ENCODE assay signal across 28 cellular contexts in the genomic region with DNA sequence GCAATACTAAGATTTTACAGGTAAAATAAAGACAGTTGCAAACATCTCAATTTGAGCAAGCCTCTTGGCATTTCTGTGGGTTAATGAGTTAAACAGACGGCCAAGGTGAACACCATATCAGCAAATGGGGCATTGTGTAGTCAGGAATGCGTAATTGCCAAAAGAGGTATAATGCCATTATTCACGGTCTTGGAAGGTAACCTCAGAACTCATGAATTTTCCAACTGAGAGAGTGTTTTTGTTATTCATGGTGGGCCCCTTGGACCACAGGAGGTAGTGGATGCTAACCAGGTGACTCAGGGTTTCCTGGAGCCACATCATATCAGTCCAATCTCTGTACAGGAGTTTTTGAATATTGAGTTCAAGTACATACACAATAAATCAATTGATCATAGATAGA.
"Had no signal": no experiment of that assay in that cellular context is flagged by ENCODE, and none has a peak within 500 bp of the region (broad histone marks: within the 10 kb centered on the region; RNA-seq: fewer than 3 reads in every experiment).

No MANE protein-coding gene starts in this region.

- ATAC-seq: activated CD8-positive, alpha-beta T cell treated with anti-CD3 and anti-CD28 coated beads for 36 hours; activated naive CD8-positive, alpha-beta T cell treated with anti-CD3 and anti-CD28 coated beads, Interleukin-2, amount 50 U/mL, for 24 hours; effector memory CD8-positive, alpha-beta T cell; heart right ventricle; naive thymus-derived CD4-positive, alpha-beta T cell; pancreas; psoas muscle; stimulated activated memory B cell treated with anti-CD40 and anti-IgM and Interleukin-4, amounts not matched to agents 10 μg/mL and 1 μg/mL and 100 μg/mL, for 72 hours; stimulated activated naive CD8-positive, alpha-beta T cell treated with anti-CD3 and anti-CD28 coated beads, Interleukin-15, amount 100 ng/mL, for 72 hours; T-helper 17 cell had no signal

- H3K27me3 ChIP-seq: brain microvascular endothelial cell, heart right ventricle, pancreas, right atrium auricular region had no signal

- DNase-seq: activated B cell treated with CpG ODN at 0.5 μM for 24 hours; activated CD4-positive, alpha-beta T cell treated with anti-CD3 and anti-CD28 coated beads, Interleukin-2, amount 50 U/mL, for 1 hour; activated CD8-positive, alpha-beta T cell treated with anti-CD3 and anti-CD28 coated beads for 36 hours; activated naive CD8-positive, alpha-beta T cell treated with anti-CD3 and anti-CD28 coated beads, Interleukin-2, amount 50 U/mL, for 24 hours; activated T-cell treated with anti-CD3 and anti-CD28 coated beads, Interleukin-2, amount 50 U/mL, for 48 hours; amygdala; brain microvascular endothelial cell; cortex of kidney; effector memory CD8-positive, alpha-beta T cell; erythroblast; foreskin fibroblast; heart right ventricle; islet precursor cell; midbrain; naive thymus-derived CD4-positive, alpha-beta T cell; nucleus accumbens; pancreas; psoas muscle; stimulated activated CD4-positive, alpha-beta T cell treated with anti-CD3 and anti-CD28 coated beads, Interleukin-1b, Interleukin-23, amount 100 ng/mL, for 48 hours; stimulated activated CD4-positive, alpha-beta T cell treated with anti-CD3 and anti-CD28 coated beads, Interleukin-4, amount 100 ng/mL, for 4 hours; stimulated activated CD8-positive, alpha-beta memory T cell treated with anti-CD3 and anti-CD28 coated beads, Interleukin-4, amount 100 ng/mL, for 48 hours; stimulated activated naive CD8-positive, alpha-beta T cell treated with anti-CD3 and anti-CD28 coated beads, Interleukin-15, amount 100 ng/mL, for 72 hours; substantia nigra; T-helper 17 cell; T1000 had no signal

- H3K4me3 ChIP-seq: heart right ventricle, pancreas, psoas muscle, right atrium auricular region, smooth muscle cell had no signal

- H3K27ac ChIP-seq: brain microvascular endothelial cell, heart right ventricle, pancreas, psoas muscle, right atrium auricular region had no signal

- H3K9me3 ChIP-seq: heart right ventricle, pancreas, psoas muscle, right atrium auricular region had no signal

- H3K36me3 ChIP-seq: brain microvascular endothelial cell, heart right ventricle, pancreas, right atrium auricular region had no signal

- H3K4me1 ChIP-seq: heart right ventricle, pancreas, psoas muscle, right atrium auricular region had no signal
